In genomic region chr13:99545979-99546378, GRCh38 we compare ENCODE assay signal across 19 cellular contexts. TPM values are rescaled to one million over a fixed set of nuclear protein-coding genes. Genes with fewer than 3 reads are reported as not detected.
A peak's percentile ranks its signal among the peaks of the same experiment; 100 is the strongest.
DNase-seq lines count a peak whose midpoint lies in the region; ATAC-seq, FAIRE-seq and TF ChIP-seq lines count a peak whose summit lies in the region.
"Had no signal": no experiment of that assay in that cellular context is flagged by ENCODE, and none has a peak within 500 bp of the region (broad histone marks: within the 10 kb centered on the region; RNA-seq: fewer than 3 reads in every experiment).

No MANE protein-coding gene starts in this region.

- peaks cover 63% of the 10 kb centered on the region for H3K4me1 ChIP-seq in CD4-positive, CD25-positive, alpha-beta regulatory T cell (ENCODE audit: control insufficient read depth, insufficient read depth, low read length, poor library complexity, severe bottlenecking)
- no peaks in the 10 kb centered on the region for H3K4me1 ChIP-seq in aorta (ENCODE audit: control insufficient read depth in 1 of 2, insufficient read depth in 2 of 2, low read length in 2 of 2)
- H3K4me1 ChIP-seq: A549 had no signal

- FAIRE-seq in GM18507 (lab: Jason Lieb, UNC): peak; percentile 24
- FAIRE-seq: A549, H1 had no signal

- H3K4me3 Mint-ChIP-seq in CD4-positive, CD25-positive, alpha-beta regulatory T cell: no peak overlapping the region
- no peak overlapping the region for H3K4me3 Mint-ChIP-seq in T-helper 17 cell
- peak overlapping the region; percentile 51 for H3K4me3 Mint-ChIP-seq in memory B cell

- no peaks in the 10 kb centered on the region for H3K9me3 Mint-ChIP-seq in CD4-positive, CD25-positive, alpha-beta regulatory T cell
- no peaks in the 10 kb centered on the region for H3K9me3 Mint-ChIP-seq in memory B cell

- H3K36me3 Mint-ChIP-seq in CD4-positive, CD25-positive, alpha-beta regulatory T cell: peaks cover 56% of the 10 kb centered on the region
- peaks cover 15% of the 10 kb centered on the region for H3K36me3 Mint-ChIP-seq in T-helper 17 cell (ENCODE audit: low read depth)
- peaks cover 34% of the 10 kb centered on the region for H3K36me3 Mint-ChIP-seq in memory B cell

- peaks cover 37 to 82% (median 57%) of the 10 kb centered on the region in 4 donors for H3K4me1 Mint-ChIP-seq in CD4-positive, CD25-positive, alpha-beta regulatory T cell
- H3K4me1 Mint-ChIP-seq in T-helper 17 cell (peaks cover 39% of the 10 kb centered on the region), memory B cell (peaks cover 33% of the 10 kb centered on the region)

- H3K36me3 ChIP-seq in CD4-positive, CD25-positive, alpha-beta regulatory T cell (ENCODE audit: control insufficient read depth, insufficient read depth, low read length): peaks cover 60% of the 10 kb centered on the region
- H3K36me3 ChIP-seq in aorta (ENCODE audit: control insufficient read depth in 1 of 2, insufficient read depth in 2 of 2, low read length in 1 of 2): peaks cover 11 to 13% of the 10 kb centered on the region in 2 donors

- no peaks in the 10 kb centered on the region for H3K27me3 ChIP-seq in CD4-positive, CD25-positive, alpha-beta regulatory T cell (ENCODE audit: control insufficient read depth, insufficient read depth, low read length)
- H3K27me3 ChIP-seq in aorta (ENCODE audit: control insufficient read depth in 1 of 2, insufficient read depth in 2 of 2, low read length in 1 of 2): no peaks in the 10 kb centered on the region
- H3K27me3 ChIP-seq: SJCRH30 had no signal

- no peaks in the 10 kb centered on the region for H3K9me3 ChIP-seq in CD4-positive, CD25-positive, alpha-beta regulatory T cell (ENCODE audit: control insufficient read depth in 2 of 2, low read length in 2 of 2)
- H3K9me3 ChIP-seq in T-helper 17 cell (ENCODE audit: control insufficient read depth, low read length, poor library complexity, severe bottlenecking) (no peaks in the 10 kb centered on the region), aorta (ENCODE audit: control insufficient read depth, low read length) (no peaks in the 10 kb centered on the region)
- H3K9me3 ChIP-seq: A549, SJCRH30 had no signal

- TF ChIP-seq POLR2A in erythroblast (IDR thresholded peaks at IDR 0.05; ENCODE audit: low read length): no peak

- no peak for ATAC-seq in CD4-positive, CD25-positive, alpha-beta regulatory T cell (ENCODE audit: low read depth in 2 of 2)
- ATAC-seq in T-helper 17 cell (no peak), memory B cell (ENCODE audit: low read depth) (peak; percentile 7), aorta (ENCODE audit: low FRiP score) (no peak)
- ATAC-seq: A549, PC-3 had no signal

- no peak overlapping the region for H3K4me3 ChIP-seq in CD4-positive, CD25-positive, alpha-beta regulatory T cell (ENCODE audit: low read depth, low read length)
- H3K4me3 ChIP-seq in aorta (ENCODE audit: low read length in 2 of 2): no peak overlapping the region
- H3K4me3 ChIP-seq: A549, SJCRH30 had no signal

- intact Hi-C loops in aorta (cut with DNase I): no loop called here

- peak overlapping the region; percentile 45 for H3K27ac ChIP-seq in CD4-positive, CD25-positive, alpha-beta regulatory T cell (ENCODE audit: insufficient read depth, low read length, poor library complexity, severe bottlenecking)
- H3K27ac ChIP-seq in aorta (ENCODE audit: low read depth in 1 of 2, low read length in 2 of 2): no peak overlapping the region
- H3K27ac ChIP-seq: A549, SJCRH30 had no signal

- 90 to 94% methylated on average over 7 of the region's 7 CpGs for WGBS in aorta, 2 donors

- no peak for DNase-seq in CD4-positive, CD25-positive, alpha-beta regulatory T cell
- DNase-seq in GM18507 (ENCODE audit: extremely low spot score, insufficient read length, low read depth): no peak
- DNase-seq in T-helper 17 cell: no peak
- DNase-seq in memory B cell (ENCODE audit: low spot score in 2 of 2): no peak
- DNase-seq in NAMALWA (ENCODE audit: low spot score): no peak
- no peak for DNase-seq in NCI-H69 (lab: John Stamatoyannopoulos, UW)
- DNase-seq in aorta: no peak
- DNase-seq in erythroblast (lab: John Stamatoyannopoulos, UW): no peak
- DNase-seq: C1 segment of cervical spinal cord, Calu3, DMS53, NCI-H1417, NCI-H1930, NCI-H446, NCI-H774, PC-3, SJCRH30 had no signal

- H3K27ac Mint-ChIP-seq in CD4-positive, CD25-positive, alpha-beta regulatory T cell: peak overlapping the region; percentile 44 to 83 (median 77)
- peak overlapping the region; percentile 91 for H3K27ac Mint-ChIP-seq in T-helper 17 cell
- H3K27ac Mint-ChIP-seq in memory B cell: peak overlapping the region; percentile 92

- no peaks in the 10 kb centered on the region for H3K27me3 Mint-ChIP-seq in CD4-positive, CD25-positive, alpha-beta regulatory T cell
- H3K27me3 Mint-ChIP-seq in T-helper 17 cell: no peaks in the 10 kb centered on the region
- H3K27me3 Mint-ChIP-seq in memory B cell: no peaks in the 10 kb centered on the region

RNA-seq across cellular contexts. Expression of gene TM9SF2, which starts 44.7 kb away (rescaled TPM):
- total RNA-seq in CD4-positive, CD25-positive, alpha-beta regulatory T cell: 53.7 TPM
- 100 to 1,000 TPM in 3 of 4 donors, 10 to 100 TPM in 1; 98.7 to 124 (median 113) TPM for polyA plus RNA-seq in CD4-positive, CD25-positive, alpha-beta regulatory T cell
- total RNA-seq in T-helper 17 cell: 10 to 100 TPM; 42.4 to 50.7 TPM
- 10 to 100 TPM; 74.5 to 93.3 TPM for total RNA-seq in aorta
- 10 to 100 TPM; 41.3 to 72.6 TPM for polyA plus RNA-seq in aorta
